In the genomic region with DNA sequence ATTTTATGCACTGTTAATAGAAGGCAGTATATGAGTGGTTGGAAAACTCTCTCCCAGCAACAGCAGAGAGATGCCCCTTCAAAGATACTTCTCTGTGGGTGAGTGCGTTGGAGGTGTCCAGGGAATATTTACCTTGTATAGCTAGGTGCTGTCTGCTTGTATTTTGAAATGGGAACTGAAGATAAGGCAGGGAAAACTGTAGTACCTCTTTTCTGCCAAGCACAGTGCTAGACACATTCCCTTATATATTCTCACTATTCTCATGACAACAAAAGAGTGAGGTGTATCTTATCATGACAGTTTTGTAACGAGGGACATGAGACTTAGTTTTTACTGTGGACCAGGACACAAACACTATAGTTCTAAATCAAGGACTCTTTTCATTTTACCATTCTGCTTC, we compare ENCODE assay signal across 8 cellular contexts.
DNase-seq lines count a peak whose midpoint lies in the region; ATAC-seq lines count a peak whose summit lies in the region.

No MANE protein-coding gene starts in this region.

- H3K9me3 Mint-ChIP-seq in activated naive CD8-positive, alpha-beta T cell (ENCODE audit: low read depth) = no peaks in the 10 kb centered on the region
- H3K9me3 Mint-ChIP-seq in memory B cell = no peaks in the 10 kb centered on the region

- peaks cover 3% of the 10 kb centered on the region for H3K36me3 Mint-ChIP-seq in activated naive CD8-positive, alpha-beta T cell
- no peaks in the 10 kb centered on the region for H3K36me3 Mint-ChIP-seq in memory B cell

- ATAC-seq in memory B cell (ENCODE audit: low read depth) (no peak), GM19463 (IDR thresholded peaks at IDR 0.05; ENCODE audit: unreplicated experiment) (no peak), GM18868 (IDR thresholded peaks at IDR 0.05; ENCODE audit: unreplicated experiment) (no peak)

- peak; percentile 29 for DNase-seq in DMS 273 treated with DMSO at 0.1 percent for 48 hours (lab: John Stamatoyannopoulos, UW)
- peak; percentile 26 for DNase-seq in HPDE6-E6E7 (ENCODE audit: extremely low spot score)
- no peak for DNase-seq in memory B cell (ENCODE audit: low spot score in 2 of 2)
- DNase-seq in effector CD4-positive, alpha-beta T cell = no peak
- no peak for DNase-seq in activated CD4-positive, alpha-beta T cell treated with anti-CD3 and anti-CD28 coated beads, Interleukin-2, amount 50 U/mL, for 4 hours

- H3K4me1 Mint-ChIP-seq in activated naive CD8-positive, alpha-beta T cell (ENCODE audit: low read depth) = peaks cover 83% of the 10 kb centered on the region
- peaks cover 57% of the 10 kb centered on the region for H3K4me1 Mint-ChIP-seq in memory B cell

- H3K4me3 Mint-ChIP-seq in activated naive CD8-positive, alpha-beta T cell = peak overlapping the region; percentile 94
- H3K4me3 Mint-ChIP-seq in memory B cell = peak overlapping the region; percentile 94

- H3K27ac Mint-ChIP-seq in activated naive CD8-positive, alpha-beta T cell = peak overlapping the region; percentile 90
- peak overlapping the region; percentile 89 for H3K27ac Mint-ChIP-seq in memory B cell

- H3K27me3 Mint-ChIP-seq in activated naive CD8-positive, alpha-beta T cell = no peaks in the 10 kb centered on the region
- no peaks in the 10 kb centered on the region for H3K27me3 Mint-ChIP-seq in memory B cell

Comparison
In these comparisons a context has a peak if more than half of its experiments do, and no peak if none do; other contexts are left out.
1. DNase-seq: peak in DMS 273 treated with DMSO at 0.1 percent for 48 hours (single experiment) and HPDE6-E6E7 (single experiment); none in memory B cell (0 of 2), effector CD4-positive, alpha-beta T cell (single experiment) and activated CD4-positive, alpha-beta T cell treated with anti-CD3 and anti-CD28 coated beads, Interleukin-2, amount 50 U/mL, for 4 hours (0 of 2).